28 cellular contexts compared by ENCODE assay signal in genomic region chr3:98136631-98137030, GRCh38. TPM values are rescaled to one million over a fixed set of nuclear protein-coding genes. Genes with fewer than 3 reads are reported as not detected.
"Had no signal": no experiment of that assay in that cellular context is flagged by ENCODE, and none has a peak within 500 bp of the region (broad histone marks: within the 10 kb centered on the region; RNA-seq: fewer than 3 reads in every experiment).

No MANE protein-coding gene starts in this region.

- DNase-seq: activated CD4-positive, alpha-beta T cell treated with anti-CD3 and anti-CD28 coated beads for 4 hours; activated CD4-positive, alpha-beta T cell treated with anti-CD3 and anti-CD28 coated beads, Interleukin-2, amount 50 U/mL, for 4 hours; activated effector memory CD4-positive, alpha-beta T cell treated with Interleukin-2 at 50 U/mL for 16 hours; activated naive CD4-positive, alpha-beta T cell treated with Interleukin-2 at 50 U/mL for 16 hours; activated T-cell treated with anti-CD3 and anti-CD28 coated beads for 4 hours; activated T-cell treated with anti-CD3 and anti-CD28 coated beads, Interleukin-2, amount 50 U/mL, for 72 hours; adrenal gland; aorta; body of pancreas; dermis blood vessel endothelial cell; effector CD4-positive, alpha-beta T cell; foreskin melanocyte; heart right ventricle; kidney glomerular epithelial cell; lower lobe of right lung; mesenchymal stem cell; natural killer cell; right lobe of liver; stimulated activated CD4-positive, alpha-beta T cell treated with anti-CD3 and anti-CD28 coated beads, Interleukin-2, amount 100 ng/mL, for 48 hours; stimulated activated naive CD4-positive, alpha-beta T cell treated with Interleukin-2 at 50 U/mL for 16 hours; transverse colon had no signal

- H3K27ac ChIP-seq: adrenal gland, body of pancreas, esophagus muscularis mucosa, heart right ventricle, lower lobe of right lung, right lobe of liver, transverse colon, VCaP had no signal

- FAIRE-seq: colon, TTC549, urothelium cell line had no signal

- H3K36me3 Mint-ChIP-seq: activated naive CD8-positive, alpha-beta T cell; natural killer cell had no signal

- H3K4me3 ChIP-seq: adrenal gland, body of pancreas, esophagus muscularis mucosa, heart right ventricle, lower lobe of right lung, right lobe of liver, transverse colon had no signal

- H3K27ac Mint-ChIP-seq: activated naive CD8-positive, alpha-beta T cell; activated T-cell treated with anti-CD3 and anti-CD28 coated beads, Interleukin-2, amount 50 U/mL, for 72 hours; natural killer cell had no signal

- ATAC-seq: activated T-cell treated with anti-CD3 and anti-CD28 coated beads, Interleukin-2, amount 50 U/mL, for 72 hours; body of pancreas; heart right ventricle; left lobe of liver; lower lobe of right lung; natural killer cell; right lobe of liver had no signal

- H3K27me3 ChIP-seq: adrenal gland, body of pancreas, esophagus muscularis mucosa, heart right ventricle, right lobe of liver, transverse colon had no signal

- H3K4me1 ChIP-seq: adrenal gland, body of pancreas, esophagus muscularis mucosa, heart right ventricle, lower lobe of right lung, right lobe of liver, transverse colon had no signal

- H3K4me3 Mint-ChIP-seq: activated naive CD8-positive, alpha-beta T cell; activated T-cell treated with anti-CD3 and anti-CD28 coated beads, Interleukin-2, amount 50 U/mL, for 72 hours; natural killer cell had no signal

- H3K36me3 ChIP-seq: adrenal gland, esophagus muscularis mucosa, heart right ventricle, lower lobe of right lung, right lobe of liver, transverse colon had no signal

- H3K9me3 Mint-ChIP-seq: activated T-cell treated with anti-CD3 and anti-CD28 coated beads, Interleukin-2, amount 50 U/mL, for 72 hours had no signal

- H3K9me3 ChIP-seq: adrenal gland, body of pancreas, esophagus muscularis mucosa, heart right ventricle, lower lobe of right lung, right lobe of liver, transverse colon had no signal

- H3K4me1 Mint-ChIP-seq: natural killer cell had no signal

RNA-seq across cellular contexts. Expression of gene OR5H1, which starts 6.1 kb away (rescaled TPM):
- polyA plus RNA-seq: adrenal gland, aorta, heart right ventricle had no signal

RNA-seq across cellular contexts. Expression of gene OR5H14, which starts 10.6 kb away (rescaled TPM):
- polyA plus RNA-seq: adrenal gland, aorta, heart right ventricle had no signal

RNA-seq across cellular contexts. Expression of gene OR5H15, which starts 29.9 kb away (rescaled TPM):
- polyA plus RNA-seq: adrenal gland, aorta, heart right ventricle had no signal

RNA-seq across cellular contexts. Expression of gene OR5AC2, which starts 49.7 kb away (rescaled TPM):
- polyA plus RNA-seq: adrenal gland, aorta, heart right ventricle had no signal
